Comparison of ENCODE assay signal across 1 cellular context in the genomic region with DNA sequence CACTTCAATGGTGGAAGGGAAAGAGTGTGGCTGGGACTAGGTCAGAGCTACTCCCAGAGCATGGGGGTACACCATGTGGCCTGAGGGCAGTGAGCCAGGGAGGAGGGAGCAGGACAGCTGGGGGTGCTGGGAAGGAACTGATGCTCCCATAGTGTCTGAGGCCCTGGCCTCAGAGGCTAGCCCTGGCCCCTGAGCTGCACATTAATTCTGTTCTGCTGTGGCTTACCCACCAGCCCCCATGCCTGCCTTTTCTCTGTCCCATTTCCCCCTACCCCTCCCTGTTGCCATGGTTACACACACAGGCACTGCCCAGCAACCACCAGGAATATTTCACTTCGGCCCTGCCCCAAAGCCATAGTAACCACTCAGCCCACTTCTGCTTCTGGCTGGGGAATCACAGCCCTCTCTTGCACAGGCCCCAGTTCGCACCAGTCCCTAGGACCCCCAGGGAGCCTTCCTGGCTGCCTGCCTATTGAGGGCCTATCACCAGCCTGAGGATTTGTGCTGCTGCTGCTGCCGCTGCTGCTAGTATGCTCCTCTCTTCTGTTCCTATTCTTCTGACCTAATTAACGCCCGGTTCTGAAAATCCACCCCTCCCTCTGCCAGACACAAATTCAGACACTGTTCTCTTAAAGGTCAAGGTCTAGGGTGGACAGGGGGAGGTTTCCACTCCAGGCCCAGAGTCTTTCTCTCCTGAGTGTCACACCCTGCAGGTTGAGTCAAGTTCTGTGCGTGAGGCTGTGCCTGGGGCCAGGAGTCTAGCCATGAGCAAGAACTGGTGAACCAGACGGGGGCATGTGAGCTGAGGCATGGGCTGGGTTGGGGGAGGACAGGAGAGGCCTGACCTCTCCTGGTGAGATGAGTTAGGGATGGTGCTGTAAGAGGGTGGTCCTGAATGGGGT.
TF ChIP-seq lines count a peak whose summit lies in the region.

No MANE protein-coding gene starts in this region.

TF ChIP-seq in HepG2, 621 proteins besides CTCF, POLR2A, EP300 and RAD21 (continued from another document):
- TF ChIP-seq MXI1 (IDR thresholded peaks at IDR 0.05; ENCODE audit: borderline replicate concordance, low read depth, low read length) (no peak), ZC3H4 (CRISPR knock-in tag; IDR thresholded peaks at IDR 0.05; ENCODE audit: borderline replicate concordance) (no peak), GPBP1L1 (CRISPR knock-in tag; IDR thresholded peaks at IDR 0.05) (no peak), ZFYVE20 (CRISPR knock-in tag; IDR thresholded peaks at IDR 0.05; ENCODE audit: borderline replicate concordance, low read depth) (no peak), ZNF331 (CRISPR knock-in tag; IDR thresholded peaks at IDR 0.05) (no peak), SOX6 (IDR thresholded peaks at IDR 0.05) (no peak), SOX6 (CRISPR knock-in tag; IDR thresholded peaks at IDR 0.05) (no peak), RFX1 (IDR thresholded peaks at IDR 0.05) (peak; percentile 74), ZNF3 (CRISPR knock-in tag; IDR thresholded peaks at IDR 0.05) (no peak), SKI (IDR thresholded peaks at IDR 0.05; ENCODE audit: partially characterized antibody) (peak; percentile 17)
- TF ChIP-seq, protein P1, sequence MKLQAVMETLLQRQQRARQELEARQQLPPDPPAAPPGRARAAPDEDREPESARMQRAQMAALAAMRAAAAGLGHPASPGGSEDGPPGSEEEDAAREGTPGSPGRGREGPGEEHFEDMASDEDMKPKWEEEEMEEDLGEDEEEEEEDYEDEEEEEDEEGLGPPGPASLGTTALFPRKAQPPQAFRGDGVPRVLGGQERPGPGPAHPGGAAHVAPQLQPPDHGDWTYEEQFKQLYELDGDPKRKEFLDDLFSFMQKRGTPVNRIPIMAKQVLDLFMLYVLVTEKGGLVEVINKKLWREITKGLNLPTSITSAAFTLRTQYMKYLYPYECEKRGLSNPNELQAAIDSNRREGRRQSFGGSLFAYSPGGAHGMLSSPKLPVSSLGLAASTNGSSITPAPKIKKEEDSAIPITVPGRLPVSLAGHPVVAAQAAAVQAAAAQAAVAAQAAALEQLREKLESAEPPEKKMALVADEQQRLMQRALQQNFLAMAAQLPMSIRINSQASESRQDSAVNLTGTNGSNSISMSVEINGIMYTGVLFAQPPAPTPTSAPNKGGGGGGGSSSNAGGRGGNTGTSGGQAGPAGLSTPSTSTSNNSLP (IDR thresholded peaks at IDR 0.05; ENCODE audit: low read depth, low read length) = no peak
TF ChIP-seq in HepG2: peak in this region for 3.
